In the genomic region with DNA sequence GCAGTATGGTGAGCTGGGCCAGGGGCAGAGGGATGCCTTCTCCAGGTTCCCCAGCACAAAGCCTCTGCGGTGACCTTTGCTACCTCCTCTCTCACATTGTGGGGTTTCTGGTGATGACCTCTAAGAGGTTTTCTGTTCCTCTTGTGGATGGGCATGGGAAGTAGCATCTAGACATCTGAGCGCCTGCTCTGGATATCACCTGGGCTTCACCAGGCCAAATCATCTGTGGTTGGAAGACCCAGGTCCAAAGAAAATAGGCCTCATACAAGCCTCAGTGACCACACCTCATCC, we compare ENCODE assay signal across 39 cellular contexts. TPM values are rescaled to one million over a fixed set of nuclear protein-coding genes. Genes with fewer than 3 reads are reported as not detected.
"Had no signal": no experiment of that assay in that cellular context is flagged by ENCODE, and none has a peak within 500 bp of the region (broad histone marks: within the 10 kb centered on the region; RNA-seq: fewer than 3 reads in every experiment).

No MANE protein-coding gene starts in this region.

- H3K4me3 Mint-ChIP-seq: activated naive CD4-positive, alpha-beta T cell treated with anti-CD3 and anti-CD28 coated beads for 36 hours; activated naive CD4-positive, alpha-beta T cell treated with anti-CD3 and anti-CD28 coated beads, Interleukin-2, amount 10 ng/mL, durations not matched to agents 7 days and 5 days; activated naive CD4-positive, alpha-beta T cell treated with anti-CD3 and anti-CD28 coated beads, Interleukin-2, amount 50 U/mL, for 24 hours; activated naive CD8-positive, alpha-beta T cell; activated naive CD8-positive, alpha-beta T cell treated with anti-CD3 and anti-CD28 coated beads for 36 hours; activated naive CD8-positive, alpha-beta T cell treated with anti-CD3 and anti-CD28 coated beads, Interleukin-2, amount 10 ng/mL, durations not matched to agents 7 days and 5 days; activated naive CD8-positive, alpha-beta T cell treated with anti-CD3 and anti-CD28 coated beads, Interleukin-2, amount 50 U/mL, for 24 hours; activated T-cell treated with anti-CD3 and anti-CD28 coated beads, Interleukin-2, amount 50 U/mL, for 24 hours; activated T-cell treated with anti-CD3 and anti-CD28 coated beads, Interleukin-2, amount 50 U/mL, for 4 hours; activated T-cell treated with anti-CD3 and anti-CD28 coated beads, Interleukin-2, amount 50 U/mL, for 72 hours; activated T-helper 1 cell treated with anti-CD3 and anti-CD28 coated beads, Interleukin-12 subunit alpha, Interleukin-12 subunit beta, Interleukin-2, Interleukin-4 antibody, amounts not matched to agents 30 ng/mL and 10 ng/mL and 1 ng/mL, durations not matched to agents 14 hours and 24 hours and 36 hours; activated T-helper 17 cell treated with anti-CD3 and anti-CD28 coated beads, Interleukin-2, amount 50 U/mL, for 72 hours; brain; central memory CD8-positive, alpha-beta T cell had no signal

- H3K27ac Mint-ChIP-seq: activated naive CD4-positive, alpha-beta T cell treated with anti-CD3 and anti-CD28 coated beads for 36 hours; activated naive CD4-positive, alpha-beta T cell treated with anti-CD3 and anti-CD28 coated beads, Interleukin-2, amount 10 ng/mL, durations not matched to agents 7 days and 5 days; activated naive CD4-positive, alpha-beta T cell treated with anti-CD3 and anti-CD28 coated beads, Interleukin-2, amount 50 U/mL, for 24 hours; activated naive CD8-positive, alpha-beta T cell; activated naive CD8-positive, alpha-beta T cell treated with anti-CD3 and anti-CD28 coated beads for 36 hours; activated naive CD8-positive, alpha-beta T cell treated with anti-CD3 and anti-CD28 coated beads, Interleukin-2, amount 10 ng/mL, durations not matched to agents 7 days and 5 days; activated T-cell treated with anti-CD3 and anti-CD28 coated beads, Interleukin-2, amount 50 U/mL, for 72 hours; activated T-helper 1 cell treated with anti-CD3 and anti-CD28 coated beads, Interleukin-12 subunit alpha, Interleukin-12 subunit beta, Interleukin-2, Interleukin-4 antibody, amounts not matched to agents 30 ng/mL and 10 ng/mL and 1 ng/mL, durations not matched to agents 14 hours and 24 hours and 36 hours; activated T-helper 17 cell treated with anti-CD3 and anti-CD28 coated beads, Interleukin-2, amount 50 U/mL, for 72 hours; activated T-helper 2 cell treated with anti-CD3 and anti-CD28 coated beads, Interferon-gamma antibody, Interleukin-2, Interleukin-4, amounts not matched to agents 10 μg/mL and 5 μg/mL and 100 μg/mL, durations not matched to agents 14 hours and 24 hours and 36 hours; brain had no signal

- DNase-seq: activated effector memory CD4-positive, alpha-beta T cell treated with anti-CD3 and anti-CD28 coated beads, Interleukin-2, amount 50 U/mL, for 16 hours; activated effector memory CD4-positive, alpha-beta T cell treated with Interleukin-2 at 50 U/mL for 16 hours; activated gamma-delta T cell; activated gamma-delta T cell treated with Interleukin-2 at 50 U/mL for 16 hours; activated naive CD4-positive, alpha-beta T cell; activated naive CD4-positive, alpha-beta T cell treated with anti-CD3 and anti-CD28 coated beads for 36 hours; activated naive CD4-positive, alpha-beta T cell treated with anti-CD3 and anti-CD28 coated beads, Interleukin-2, amount 10 ng/mL, durations not matched to agents 7 days and 5 days; activated naive CD4-positive, alpha-beta T cell treated with anti-CD3 and anti-CD28 coated beads, Interleukin-2, amount 50 U/mL, for 16 hours; activated naive CD4-positive, alpha-beta T cell treated with Interleukin-2 at 50 U/mL for 16 hours; activated naive CD8-positive, alpha-beta T cell treated with anti-CD3 and anti-CD28 coated beads for 36 hours; activated naive CD8-positive, alpha-beta T cell treated with anti-CD3 and anti-CD28 coated beads, Interleukin-2, amount 10 ng/mL, durations not matched to agents 7 days and 5 days; activated naive CD8-positive, alpha-beta T cell treated with anti-CD3 and anti-CD28 coated beads, Interleukin-2, amount 50 U/mL, for 24 hours; activated T-cell treated with anti-CD3 and anti-CD28 coated beads, Interleukin-2, amount 50 U/mL, for 1 hour; activated T-cell treated with anti-CD3 and anti-CD28 coated beads, Interleukin-2, amount 50 U/mL, for 24 hours; activated T-cell treated with anti-CD3 and anti-CD28 coated beads, Interleukin-2, amount 50 U/mL, for 4 hours; activated T-cell treated with anti-CD3 and anti-CD28 coated beads, Interleukin-2, amount 50 U/mL, for 48 hours; activated T-cell treated with anti-CD3 and anti-CD28 coated beads, Interleukin-2, amount 50 U/mL, for 72 hours; amniotic stem cell; amygdala; anterior cingulate cortex; aorta; body of pancreas; brain microvascular endothelial cell; caudate nucleus; central memory CD4-positive, alpha-beta T cell; cerebellar nuclear complex had no signal

- ATAC-seq: activated T-cell treated with anti-CD3 and anti-CD28 coated beads, Interleukin-2, amount 50 U/mL, for 4 hours; activated T-cell treated with anti-CD3 and anti-CD28 coated beads, Interleukin-2, amount 50 U/mL, for 72 hours; activated T-helper 17 cell treated with anti-CD3 and anti-CD28 coated beads, Interleukin-2, amount 50 U/mL, for 72 hours; body of pancreas had no signal

- H3K9me3 Mint-ChIP-seq: activated naive CD4-positive, alpha-beta T cell treated with anti-CD3 and anti-CD28 coated beads for 36 hours; activated naive CD4-positive, alpha-beta T cell treated with anti-CD3 and anti-CD28 coated beads, Interleukin-2, amount 10 ng/mL, durations not matched to agents 7 days and 5 days; activated naive CD4-positive, alpha-beta T cell treated with anti-CD3 and anti-CD28 coated beads, Interleukin-2, amount 50 U/mL, for 24 hours; activated naive CD4-positive, alpha-beta T cell treated with anti-CD3 and anti-CD28 coated beads, Interleukin-2, amount 50 U/mL, for 72 hours; activated naive CD8-positive, alpha-beta T cell treated with anti-CD3 and anti-CD28 coated beads for 36 hours; activated naive CD8-positive, alpha-beta T cell treated with anti-CD3 and anti-CD28 coated beads, Interleukin-2, amount 10 ng/mL, durations not matched to agents 7 days and 5 days; activated naive CD8-positive, alpha-beta T cell treated with anti-CD3 and anti-CD28 coated beads, Interleukin-2, amount 50 U/mL, for 24 hours; activated T-cell treated with anti-CD3 and anti-CD28 coated beads, Interleukin-2, amount 50 U/mL, for 24 hours; activated T-cell treated with anti-CD3 and anti-CD28 coated beads, Interleukin-2, amount 50 U/mL, for 4 hours; activated T-cell treated with anti-CD3 and anti-CD28 coated beads, Interleukin-2, amount 50 U/mL, for 72 hours; activated T-helper 1 cell treated with anti-CD3 and anti-CD28 coated beads, Interleukin-12 subunit alpha, Interleukin-12 subunit beta, Interleukin-2, Interleukin-4 antibody, amounts not matched to agents 30 ng/mL and 10 ng/mL and 1 ng/mL, durations not matched to agents 14 hours and 24 hours and 36 hours; activated T-helper 17 cell treated with anti-CD3 and anti-CD28 coated beads, Interleukin-2, amount 50 U/mL, for 72 hours; activated T-helper 2 cell treated with anti-CD3 and anti-CD28 coated beads, Interferon-gamma antibody, Interleukin-2, Interleukin-4, amounts not matched to agents 10 μg/mL and 5 μg/mL and 100 μg/mL, durations not matched to agents 14 hours and 24 hours and 36 hours; brain; central memory CD8-positive, alpha-beta T cell had no signal

- H3K27me3 Mint-ChIP-seq: activated naive CD4-positive, alpha-beta T cell treated with anti-CD3 and anti-CD28 coated beads, Interleukin-2, amount 50 U/mL, for 24 hours; activated naive CD8-positive, alpha-beta T cell; activated naive CD8-positive, alpha-beta T cell treated with anti-CD3 and anti-CD28 coated beads for 36 hours; activated naive CD8-positive, alpha-beta T cell treated with anti-CD3 and anti-CD28 coated beads, Interleukin-2, amount 10 ng/mL, durations not matched to agents 7 days and 5 days; activated naive CD8-positive, alpha-beta T cell treated with anti-CD3 and anti-CD28 coated beads, Interleukin-2, amount 50 U/mL, for 24 hours; activated T-cell treated with anti-CD3 and anti-CD28 coated beads, Interleukin-2, amount 50 U/mL, for 24 hours; activated T-helper 17 cell treated with anti-CD3 and anti-CD28 coated beads, Interleukin-2, amount 50 U/mL, for 72 hours; central memory CD8-positive, alpha-beta T cell had no signal

- H3K27ac ChIP-seq: adrenal gland, ascending aorta, body of pancreas, brain microvascular endothelial cell, breast epithelium, cardiac muscle cell had no signal

- H3K4me1 Mint-ChIP-seq: brain had no signal

RNA-seq across cellular contexts. Expression of gene AMIGO3, which starts 38.3 kb away (rescaled TPM):
- total RNA-seq: activated naive CD4-positive, alpha-beta T cell treated with anti-CD3 and anti-CD28 coated beads for 36 hours; activated naive CD4-positive, alpha-beta T cell treated with anti-CD3 and anti-CD28 coated beads, Interleukin-2, amount 50 U/mL, for 72 hours; activated naive CD8-positive, alpha-beta T cell treated with anti-CD3 and anti-CD28 coated beads for 36 hours; activated T-helper 2 cell treated with anti-CD3 and anti-CD28 coated beads, Interferon-gamma antibody, Interleukin-2, Interleukin-4, amounts not matched to agents 10 μg/mL and 5 μg/mL and 100 μg/mL, durations not matched to agents 14 hours and 24 hours and 36 hours; aorta; bronchial epithelial cell had no signal
